In the genomic region with DNA sequence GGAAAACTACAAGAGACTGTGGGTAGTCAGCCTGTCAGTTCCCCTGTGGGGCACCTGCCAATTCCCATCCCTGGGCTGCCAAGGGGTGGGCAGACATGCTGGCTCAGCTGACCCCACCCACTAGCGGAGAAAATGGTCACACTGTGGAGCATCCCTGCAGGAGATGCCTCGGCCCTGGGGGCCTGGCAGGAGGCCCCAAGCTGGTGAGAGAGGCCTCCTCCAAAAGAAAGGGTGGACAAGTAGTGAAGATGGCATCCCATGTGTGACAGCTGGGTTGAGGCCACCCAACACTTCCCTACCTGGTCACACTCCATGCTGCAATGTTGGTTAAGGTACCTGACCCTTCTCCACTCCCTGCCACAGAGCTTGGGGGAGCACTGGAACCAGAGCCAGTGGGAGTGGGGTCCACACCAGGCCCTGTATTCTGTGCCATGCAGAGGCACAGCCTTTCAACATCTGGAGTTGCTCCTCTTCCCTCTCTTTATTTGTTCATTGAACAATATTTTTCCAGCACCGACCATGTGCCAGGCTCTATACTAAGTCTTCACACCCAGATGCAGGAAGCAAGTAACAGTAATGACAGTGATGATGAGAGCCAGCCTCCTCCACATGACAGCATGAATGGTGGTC, we compare ENCODE assay signal across 27 cellular contexts. TPM values are rescaled to one million over a fixed set of nuclear protein-coding genes. Genes with fewer than 3 reads are reported as not detected.
"Had no signal": no experiment of that assay in that cellular context is flagged by ENCODE, and none has a peak within 500 bp of the region (broad histone marks: within the 10 kb centered on the region; RNA-seq: fewer than 3 reads in every experiment).

No MANE protein-coding gene starts in this region.

- H3K9me3 ChIP-seq: body of pancreas had no signal

- DNase-seq: activated CD4-positive, alpha-beta T cell treated with anti-CD3 and anti-CD28 coated beads, Interleukin-2, amount 50 U/mL, for 1 hour; activated CD4-positive, CD25-positive, alpha-beta regulatory T cell treated with anti-CD3 and anti-CD28 coated beads, Interleukin-2, amount 50 U/mL, for 72 hours; activated gamma-delta T cell; activated naive CD4-positive, alpha-beta T cell treated with anti-CD3 and anti-CD28 coated beads, Interleukin-2, amount 50 U/mL, for 16 hours; anterior cingulate cortex; dermis blood vessel endothelial cell; effector memory CD4-positive, alpha-beta T cell; foreskin melanocyte; immature natural killer cell; kidney glomerular epithelial cell; left ventricle myocardium inferior; mammary epithelial cell; sigmoid colon; stimulated activated CD4-positive, alpha-beta T cell treated with anti-CD3 and anti-CD28 coated beads, Interleukin-15, amount 100 ng/mL, for 24 hours; stimulated activated CD4-positive, alpha-beta T cell treated with anti-CD3 and anti-CD28 coated beads, Interleukin-2, amount 100 ng/mL, for 48 hours; stimulated activated naive B cell treated with anti-CD40 and anti-IgM and Interleukin-4, amounts not matched to agents 10 μg/mL and 1 μg/mL and 100 μg/mL, for 72 hours; T-helper 1 cell; WERI-Rb-1 had no signal

- ATAC-seq: body of pancreas; esophagus mucosa; natural killer cell treated with Interleukin-12 subunit alpha and Interleukin-12 subunit beta and Interleukin-15 and Interleukin-18, amount 100 ng/mL, for 72 hours; stimulated activated naive B cell treated with anti-CD40 and anti-IgM and Interleukin-4, amounts not matched to agents 10 μg/mL and 1 μg/mL and 100 μg/mL, for 72 hours had no signal

- H3K4me1 Mint-ChIP-seq: immature natural killer cell; stimulated activated naive B cell treated with anti-CD40 and anti-IgM and Interleukin-4, amounts not matched to agents 10 μg/mL and 1 μg/mL and 100 μg/mL, for 72 hours had no signal

- H3K4me3 ChIP-seq: body of pancreas, cardiac muscle cell, hepatocyte, left ventricle myocardium inferior, sigmoid colon, smooth muscle cell, thoracic aorta had no signal

- H3K27ac ChIP-seq: body of pancreas, cardiac muscle cell, hepatocyte, left ventricle myocardium inferior, parathyroid adenoma, sigmoid colon, thoracic aorta, WERI-Rb-1 had no signal

- H3K4me1 ChIP-seq: left ventricle myocardium inferior, parathyroid adenoma, sigmoid colon had no signal

- H3K27ac Mint-ChIP-seq: natural killer cell treated with Interleukin-12 subunit alpha and Interleukin-12 subunit beta and Interleukin-15 and Interleukin-18, amount 100 ng/mL, for 72 hours; stimulated activated naive B cell treated with anti-CD40 and anti-IgM and Interleukin-4, amounts not matched to agents 10 μg/mL and 1 μg/mL and 100 μg/mL, for 72 hours had no signal

- H3K4me3 Mint-ChIP-seq: immature natural killer cell; natural killer cell treated with Interleukin-12 subunit alpha and Interleukin-12 subunit beta and Interleukin-15 and Interleukin-18, amount 100 ng/mL, for 72 hours; stimulated activated naive B cell treated with anti-CD40 and anti-IgM and Interleukin-4, amounts not matched to agents 10 μg/mL and 1 μg/mL and 100 μg/mL, for 72 hours had no signal

- H3K9me3 Mint-ChIP-seq: natural killer cell treated with Interleukin-12 subunit alpha and Interleukin-12 subunit beta and Interleukin-15 and Interleukin-18, amount 100 ng/mL, for 72 hours had no signal

- H3K36me3 ChIP-seq: cardiac muscle cell, left ventricle myocardium inferior, sigmoid colon, thoracic aorta, WERI-Rb-1 had no signal

- H3K27me3 ChIP-seq: body of pancreas, cardiac muscle cell had no signal

- H3K36me3 Mint-ChIP-seq: immature natural killer cell; natural killer cell treated with Interleukin-12 subunit alpha and Interleukin-12 subunit beta and Interleukin-15 and Interleukin-18, amount 100 ng/mL, for 72 hours; stimulated activated naive B cell treated with anti-CD40 and anti-IgM and Interleukin-4, amounts not matched to agents 10 μg/mL and 1 μg/mL and 100 μg/mL, for 72 hours had no signal

RNA-seq across cellular contexts. Expression of a gene that starts 59.5 kb away (rescaled TPM):
- total RNA-seq: cardiac muscle cell, endothelial cell of umbilical vein, left ventricle myocardium inferior, smooth muscle cell, thoracic aorta had no signal
- polyA plus RNA-seq: cardiac muscle cell, endothelial cell of umbilical vein, immature natural killer cell, mammary epithelial cell had no signal
